In the genomic region with DNA sequence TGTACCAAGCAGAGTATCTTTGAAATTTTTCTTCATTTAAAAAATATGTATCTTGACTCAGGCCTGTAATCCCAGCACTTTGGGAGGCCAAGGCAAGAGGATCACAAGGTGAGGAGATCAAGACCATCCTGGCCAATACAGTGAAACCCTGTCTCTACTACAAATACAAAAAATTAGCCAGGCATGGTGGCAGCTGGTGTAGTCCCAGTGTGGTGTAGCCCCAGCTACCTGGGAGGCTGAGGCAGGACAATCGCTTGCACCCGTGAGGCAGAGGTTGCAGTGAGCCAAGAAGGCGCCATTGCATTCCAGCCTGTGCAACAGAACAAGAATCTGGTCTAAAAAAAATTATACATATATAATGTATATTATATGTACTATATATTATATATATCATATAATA, we compare ENCODE assay signal across 8 cellular contexts.
DNase-seq lines count a peak whose midpoint lies in the region; ATAC-seq and TF ChIP-seq lines count a peak whose summit lies in the region.
"Not testable (repeated sequence)": the region's sequence is repeated elsewhere in the genome, so short reads cannot be mapped to it uniquely, and the experiment has no call there.

No MANE protein-coding gene starts in this region.

- H3K27me3 ChIP-seq in CD4-positive, CD25-positive, alpha-beta regulatory T cell (ENCODE audit: control insufficient read depth, insufficient read depth, low read length); GM23248 (replicated peaks; ENCODE audit: insufficient read depth); neural progenitor cell: not testable (repeated sequence)

- not testable (repeated sequence) for H3K27ac Mint-ChIP-seq in CD4-positive, CD25-positive, alpha-beta regulatory T cell; activated CD4-positive, alpha-beta memory T cell treated with anti-CD3 and anti-CD28 coated beads for 36 hours; neural progenitor cell

- in situ Hi-C loops in GM23248 (cut with MboI), result not testable (repeated sequence)

- H3K9me3 Mint-ChIP-seq in CD4-positive, CD25-positive, alpha-beta regulatory T cell; activated CD4-positive, alpha-beta memory T cell treated with anti-CD3 and anti-CD28 coated beads for 36 hours; neural progenitor cell: not testable (repeated sequence)

- H3K36me3 Mint-ChIP-seq in CD4-positive, CD25-positive, alpha-beta regulatory T cell; activated CD4-positive, alpha-beta memory T cell treated with anti-CD3 and anti-CD28 coated beads for 36 hours; neural progenitor cell: not testable (repeated sequence)

- DNase-seq in CD4-positive, CD25-positive, alpha-beta regulatory T cell, result peak; percentile 9 to 48 (median 21)
- peak; percentile 30 for DNase-seq in GM23248
- peak; percentile 23 for DNase-seq in LHCN-M2 (ENCODE audit: low read depth)
- peak; percentile 91 for DNase-seq in activated CD4-positive, alpha-beta memory T cell treated with anti-CD3 and anti-CD28 coated beads for 36 hours
- peak; percentile 0 for DNase-seq in astrocyte of the hippocampus (ENCODE audit: low read depth, low spot score)
- DNase-seq in Right ventricle myocardium superior, result peak; percentile 82
- peak; percentile 17 for DNase-seq in neural progenitor cell (ENCODE audit: low spot score)
- peak; percentile 59 to 68 for DNase-seq in stimulated activated CD4-positive, alpha-beta T cell treated with anti-CD3 and anti-CD28 coated beads, Interleukin-4, amount 100 ng/mL, for 48 hours (ENCODE audit: low read depth in 2 of 2)

- CTCF ChIA-PET in activated CD4-positive, alpha-beta memory T cell treated with anti-CD3 and anti-CD28 coated beads for 36 hours (lab: Charles Lee), result not testable (repeated sequence)

- POLR2A ChIA-PET in activated CD4-positive, alpha-beta memory T cell treated with anti-CD3 and anti-CD28 coated beads for 36 hours (lab: Charles Lee), result not testable (repeated sequence)

- WGBS in GM23248 (ENCODE audit: low coverage in 1 of 2, low lambda C conversion rate in 2 of 2, missing lambda C conversion rate in 2 of 2), 2 experiments, result 49 to 51% methylated on average over 3 of the region's 3 CpGs

- not testable (repeated sequence) for H3K9me2 ChIP-seq in GM23248 (ENCODE audit: insufficient read depth)

- H3K27ac ChIP-seq in CD4-positive, CD25-positive, alpha-beta regulatory T cell (ENCODE audit: insufficient read depth, low read length, poor library complexity, severe bottlenecking); GM23248; neural progenitor cell: not testable (repeated sequence)

- H3K36me3 ChIP-seq in CD4-positive, CD25-positive, alpha-beta regulatory T cell (ENCODE audit: control insufficient read depth, insufficient read depth, low read length); GM23248 (ENCODE audit: low read depth); neural progenitor cell: not testable (repeated sequence)

- not testable (repeated sequence) for H2AFZ ChIP-seq in GM23248; neural progenitor cell (replicated peaks)

- intact Hi-C loops in activated CD4-positive, alpha-beta memory T cell treated with anti-CD3 and anti-CD28 coated beads for 36 hours (cut with micrococcal nuclease); Right ventricle myocardium superior (cut with DNase I): not testable (repeated sequence)

- not testable (repeated sequence) for H3K4me3 Mint-ChIP-seq in CD4-positive, CD25-positive, alpha-beta regulatory T cell; activated CD4-positive, alpha-beta memory T cell treated with anti-CD3 and anti-CD28 coated beads for 36 hours
- peak overlapping the region; percentile 67 for H3K4me3 Mint-ChIP-seq in neural progenitor cell

- not testable (repeated sequence) for H3K4me1 Mint-ChIP-seq in CD4-positive, CD25-positive, alpha-beta regulatory T cell; activated CD4-positive, alpha-beta memory T cell treated with anti-CD3 and anti-CD28 coated beads for 36 hours (ENCODE audit: low read depth); neural progenitor cell

- H3K79me2 ChIP-seq in GM23248 (ENCODE audit: insufficient read depth); neural progenitor cell (ENCODE audit: low read depth): not testable (repeated sequence)

- H3K9me3 ChIP-seq in CD4-positive, CD25-positive, alpha-beta regulatory T cell (ENCODE audit: control insufficient read depth in 2 of 2, low read length in 2 of 2); GM23248 (ENCODE audit: low read depth); neural progenitor cell (ENCODE audit: low read depth): not testable (repeated sequence)

- not testable (repeated sequence) for H3K4me1 ChIP-seq in CD4-positive, CD25-positive, alpha-beta regulatory T cell (ENCODE audit: control insufficient read depth, insufficient read depth, low read length, poor library complexity, severe bottlenecking); GM23248 (ENCODE audit: insufficient read depth); neural progenitor cell

- not testable (repeated sequence) for H3K27me3 Mint-ChIP-seq in CD4-positive, CD25-positive, alpha-beta regulatory T cell; activated CD4-positive, alpha-beta memory T cell treated with anti-CD3 and anti-CD28 coated beads for 36 hours; neural progenitor cell (ENCODE audit: insufficient read depth, low read depth)

- not testable (repeated sequence) for H3K9ac ChIP-seq in GM23248, neural progenitor cell

- H3K4me2 ChIP-seq in GM23248 (ENCODE audit: unreplicated experiment); neural progenitor cell: not testable (repeated sequence)

- H3K4me3 ChIP-seq in CD4-positive, CD25-positive, alpha-beta regulatory T cell (ENCODE audit: low read depth, low read length); GM23248; neural progenitor cell: not testable (repeated sequence)

- H3F3A ChIP-seq in GM23248 (ENCODE audit: insufficient read depth), result not testable (repeated sequence)
- H3F3A ChIP-seq in neural progenitor cell (ENCODE audit: low read depth), result peaks cover 14% of the 10 kb centered on the region

- TF ChIP-seq CTCF in neural progenitor cell (IDR thresholded peaks at IDR 0.05), result not testable (repeated sequence)

- not testable (repeated sequence) for H4K20me1 ChIP-seq in GM23248 (ENCODE audit: insufficient read depth); neural progenitor cell (ENCODE audit: low read depth)

- ATAC-seq in CD4-positive, CD25-positive, alpha-beta regulatory T cell (ENCODE audit: low read depth in 2 of 2), result peak; percentile 58
- peak; percentile 75 for ATAC-seq in Right ventricle myocardium superior (ENCODE audit: poor library complexity)

Comparison
In these comparisons a context has a peak if more than half of its experiments do, and no peak if none do; other contexts are left out.
1. DNase-seq: peak in every context shown above with its lines; median percentile 91 in activated CD4-positive, alpha-beta memory T cell treated with anti-CD3 and anti-CD28 coated beads for 36 hours; 82 in Right ventricle myocardium superior; 64 in stimulated activated CD4-positive, alpha-beta T cell treated with anti-CD3 and anti-CD28 coated beads, Interleukin-4, amount 100 ng/mL, for 48 hours; 30 in GM23248; 23 in LHCN-M2; 21 in CD4-positive, CD25-positive, alpha-beta regulatory T cell; 17 in neural progenitor cell; 0 in astrocyte of the hippocampus.